ENCODE assay signal across 10 cellular contexts in the genomic region with DNA sequence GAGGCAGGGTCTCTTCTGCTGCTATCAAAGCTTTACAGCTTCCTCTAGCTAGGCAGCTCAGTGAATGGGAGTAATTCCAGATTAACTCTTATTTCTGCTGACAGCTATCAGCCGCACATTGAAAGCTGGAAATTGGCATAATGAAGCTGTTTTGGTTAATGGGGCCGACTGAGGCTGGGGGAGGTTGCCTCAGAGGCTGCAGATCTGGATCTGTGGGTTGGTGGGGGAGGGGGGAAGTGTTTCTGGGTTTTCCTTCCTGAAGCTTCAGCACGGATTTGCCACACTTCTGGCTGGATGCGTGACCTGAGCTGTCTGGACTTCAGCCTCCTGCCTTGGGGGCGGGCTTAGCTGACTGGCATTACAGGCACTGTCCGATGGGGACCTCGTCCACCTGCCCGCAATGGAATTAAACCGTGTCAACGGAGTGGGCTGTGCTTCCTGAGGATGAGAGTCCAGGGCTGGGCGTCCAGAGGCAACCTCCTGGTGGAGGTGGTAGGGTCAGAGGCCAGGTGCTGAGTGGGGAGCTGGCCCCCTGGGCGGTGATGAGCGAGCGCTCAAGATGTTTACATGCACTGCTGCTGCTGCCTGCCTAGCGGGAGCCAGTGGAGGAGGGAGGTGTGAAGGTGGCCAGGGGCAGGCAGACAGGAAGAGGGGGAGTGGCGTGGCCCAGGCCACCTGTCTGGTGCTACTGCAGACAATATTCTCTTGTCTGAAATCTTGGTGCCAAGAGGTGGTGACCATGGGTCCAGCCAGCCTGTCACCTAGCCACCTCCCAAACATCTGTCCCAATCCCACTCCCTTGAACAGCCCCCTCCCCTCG. TPM values are rescaled to one million over a fixed set of nuclear protein-coding genes. Genes with fewer than 3 reads are reported as not detected.
DNase-seq lines count a peak whose midpoint lies in the region; TF ChIP-seq lines count a peak whose summit lies in the region.
"Had no signal": no experiment of that assay in that cellular context is flagged by ENCODE, and none has a peak within 500 bp of the region (broad histone marks: within the 10 kb centered on the region; RNA-seq: fewer than 3 reads in every experiment).

No MANE protein-coding gene starts in this region.

- POLR2A ChIA-PET in OCI-LY7 (lab: Charles Lee) = interaction anchor here (0.9 kb wide), 1 partner anchor 8 kb away, joined by 4 read pairs; no protein-coding TSS in a partner anchor

- H3K79me2 ChIP-seq in OCI-LY7 (ENCODE audit: insufficient read depth, low read depth, low read length) = no peaks in the 10 kb centered on the region

- 14 to 23% methylated on average over 13 to 17 of the region's 17 CpGs for WGBS in endodermal cell (ENCODE audit: insufficient coverage in 1 of 2, insufficient read length in 1 of 2), 2 experiments
- WGBS in suprapubic skin = 58% methylated on average over 14 of the region's 17 CpGs

- TF ChIP-seq CTCF in endodermal cell (conservative IDR thresholded peaks at IDR 0.05) (peak; percentile 34), suprapubic skin (IDR thresholded peaks at IDR 0.05) (no peak), OCI-LY7 (conservative IDR thresholded peaks at IDR 0.05; ENCODE audit: low read length) (no peak)

- peaks cover 22% of the 10 kb centered on the region for H3K4me1 Mint-ChIP-seq in endodermal cell

- H3K4me3 Mint-ChIP-seq in endodermal cell = peak overlapping the region; percentile 41
- H3K4me3 Mint-ChIP-seq: memory B cell had no signal

- H3K27me3 ChIP-seq in endodermal cell (ENCODE audit: control insufficient read depth, insufficient read depth, low read length, poor library complexity, severe bottlenecking) (peaks cover 16% of the 10 kb centered on the region), suprapubic skin (peaks cover 14% of the 10 kb centered on the region)

- H3K36me3 Mint-ChIP-seq in endodermal cell (ENCODE audit: low read depth) = no peaks in the 10 kb centered on the region
- H3K36me3 Mint-ChIP-seq: memory B cell had no signal

- H3K27me3 Mint-ChIP-seq in endodermal cell (ENCODE audit: insufficient read depth) = peaks cover 15% of the 10 kb centered on the region

- peak overlapping the region; percentile 34 for H3K4me3 ChIP-seq in endodermal cell (ENCODE audit: low read length)
- H3K4me3 ChIP-seq in suprapubic skin = no peak overlapping the region
- no peak overlapping the region for H3K4me3 ChIP-seq in OCI-LY7 (ENCODE audit: low read depth, low read length, poor library complexity, severe bottlenecking)

- H3K9me3 ChIP-seq in endodermal cell (ENCODE audit: control insufficient read depth, low read length) (no peaks in the 10 kb centered on the region), suprapubic skin (no peaks in the 10 kb centered on the region), OCI-LY7 (ENCODE audit: low read length) (no peaks in the 10 kb centered on the region)

- CTCF ChIA-PET in OCI-LY7 (lab: Charles Lee; ENCODE audit: unreplicated experiment) = no interaction called here

- H3K27ac ChIP-seq in endodermal cell (ENCODE audit: low read depth, low read length) (no peak overlapping the region), suprapubic skin (no peak overlapping the region), OCI-LY7 (ENCODE audit: low read depth, low read length, poor library complexity, severe bottlenecking) (no peak overlapping the region)

- BruUV-seq in OCI-LY7 (replicated peaks; lab: Mats Ljungman, UMichigan) = no TSS peak

- no peaks in the 10 kb centered on the region for H4K20me1 ChIP-seq in OCI-LY7 (ENCODE audit: insufficient read depth, low read length)

- H3K9ac ChIP-seq in endodermal cell (ENCODE audit: extremely low read depth, low read length, poor library complexity, severe bottlenecking) = no peak overlapping the region

- H2AFZ ChIP-seq in OCI-LY7 (ENCODE audit: low read length) = no peak overlapping the region

- no peak overlapping the region for H3K4me2 ChIP-seq in OCI-LY7 (ENCODE audit: low read length)

- no peak for TF ChIP-seq EP300 in suprapubic skin (IDR thresholded peaks at IDR 0.05)

- no peak for TF ChIP-seq POLR2A in suprapubic skin (IDR thresholded peaks at IDR 0.05)

- H3K36me3 ChIP-seq in endodermal cell (ENCODE audit: control insufficient read depth, insufficient read depth, low read length) (no peaks in the 10 kb centered on the region), suprapubic skin (no peaks in the 10 kb centered on the region), OCI-LY7 (ENCODE audit: insufficient read depth, low read length) (no peaks in the 10 kb centered on the region)

- no peak overlapping the region for H3K27ac Mint-ChIP-seq in endodermal cell
- H3K27ac Mint-ChIP-seq: memory B cell had no signal

- peaks cover 6% of the 10 kb centered on the region for H3K4me1 ChIP-seq in endodermal cell (ENCODE audit: control insufficient read depth, insufficient read depth, low read length)
- peaks cover 8% of the 10 kb centered on the region for H3K4me1 ChIP-seq in suprapubic skin
- no peaks in the 10 kb centered on the region for H3K4me1 ChIP-seq in OCI-LY7 (ENCODE audit: insufficient read depth, low read length, poor library complexity, severe bottlenecking)

- DNase-seq in NCI-H1436 (lab: John Stamatoyannopoulos, UW) = peak; percentile 27
- no peak for DNase-seq in NCI-H1436 treated with DMSO at 0.1 percent for 48 hours (lab: John Stamatoyannopoulos, UW)
- peak; percentile 66 for DNase-seq in NCI-H774 (lab: John Stamatoyannopoulos, UW)
- DNase-seq in endodermal cell = peak; percentile 89
- peak; percentile 50 for DNase-seq in renal cortical epithelial cell (ENCODE audit: low read depth)
- no peak for DNase-seq in suprapubic skin (ENCODE audit: low spot score in 2 of 2)
- DNase-seq in activated naive CD4-positive, alpha-beta T cell treated with anti-CD3 and anti-CD28 coated beads, Interleukin-2, amount 50 U/mL, for 16 hours = no peak
- DNase-seq in OCI-LY7 (ENCODE audit: low spot score) = no peak
- DNase-seq: stimulated activated CD4-positive, alpha-beta T cell treated with anti-CD3 and anti-CD28 coated beads, Interleukin-2, amount 100 ng/mL, for 48 hours had no signal

- intact Hi-C loops in OCI-LY7 (cut with micrococcal nuclease; ENCODE audit: unreplicated experiment) = loop anchor here (2.0 kb wide), 1 partner anchor 145 kb away; no protein-coding TSS in a partner anchor

- H3K9me3 Mint-ChIP-seq in endodermal cell = no peaks in the 10 kb centered on the region
- H3K9me3 Mint-ChIP-seq: memory B cell had no signal

- no peaks in the 10 kb centered on the region for H3K9me2 ChIP-seq in OCI-LY7 (ENCODE audit: insufficient read depth, low read length)

RNA-seq across cellular contexts. Expression of a gene that starts 6.7 kb away (rescaled TPM):
- under 1 TPM; 0.22 to 0.91 TPM for total RNA-seq in endodermal cell
- not detected for polyA plus RNA-seq in endodermal cell (2013, experiment 1 of 2)
- not detected for polyA plus RNA-seq in endodermal cell (2013, experiment 2 of 2)
- 28.3 and 250 TPM in 2 replicates for total RNA-seq in renal cortical epithelial cell
- total RNA-seq in suprapubic skin = 100 to 1,000 TPM in 1 of 4 donors, 10 to 100 TPM in 3; 31.7 to 113 (median 36.2) TPM
- total RNA-seq in OCI-LY7 (2014; rRNA removed; shearing (Covaris generic)) = not detected in 2 replicates
- total RNA-seq in OCI-LY7 (2022) = not detected in 2 replicates

Comparison
In these comparisons a context has a peak if more than half of its experiments do, and no peak if none do; other contexts are left out.
1. DNase-seq: peak in NCI-H1436 (single experiment), NCI-H774 (single experiment), endodermal cell (single experiment) and renal cortical epithelial cell (single experiment); none in NCI-H1436 treated with DMSO at 0.1 percent for 48 hours (single experiment), suprapubic skin (0 of 2), activated naive CD4-positive, alpha-beta T cell treated with anti-CD3 and anti-CD28 coated beads, Interleukin-2, amount 50 U/mL, for 16 hours (single experiment) and OCI-LY7 (single experiment).
2. RNA of a gene that starts 6.7 kb away (total RNA-seq): 28.3 to 250 TPM in renal cortical epithelial cell and 31.7 to 113 TPM in suprapubic skin; 0.22 to 0.91 TPM in endodermal cell and not detected in OCI-LY7; every median in the first group is over 10 times any median in the second.